In the genomic region with DNA sequence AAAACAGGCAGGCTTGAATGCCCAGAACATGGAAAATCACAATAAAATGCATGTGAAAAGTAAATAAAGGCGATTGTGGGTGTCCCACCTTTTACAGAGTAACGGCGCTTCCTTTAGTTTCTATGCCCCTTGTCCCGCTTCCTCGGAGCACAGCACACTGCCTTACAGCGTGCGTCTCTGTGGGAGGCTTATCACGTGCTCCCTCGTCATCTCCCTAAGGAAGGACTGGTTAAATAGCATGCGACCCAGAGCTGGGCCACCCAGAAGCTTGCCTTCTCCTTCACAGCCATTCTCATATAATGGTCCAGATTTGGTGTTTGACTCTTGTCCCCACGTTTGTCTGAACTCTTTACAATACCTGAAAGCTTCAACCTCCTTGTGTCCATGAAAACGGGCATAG, we compare ENCODE assay signal across 23 cellular contexts.
"Had no signal": no experiment of that assay in that cellular context is flagged by ENCODE, and none has a peak within 500 bp of the region (broad histone marks: within the 10 kb centered on the region; RNA-seq: fewer than 3 reads in every experiment).

No MANE protein-coding gene starts in this region.

- ATAC-seq: gastrocnemius medialis; heart right ventricle; left cardiac atrium; left lung; left ventricle myocardium superior; lower lobe of right lung; naive thymus-derived CD4-positive, alpha-beta T cell had no signal

- H3K27me3 ChIP-seq: dorsolateral prefrontal cortex, esophagus squamous epithelium, gastrocnemius medialis, heart right ventricle, left lung had no signal

- FAIRE-seq: endothelial cell of umbilical vein, islet of Langerhans, keratinocyte had no signal

- H3K4me1 Mint-ChIP-seq: memory B cell; naive thymus-derived CD4-positive, alpha-beta T cell had no signal

- H3K27ac Mint-ChIP-seq: memory B cell; naive thymus-derived CD4-positive, alpha-beta T cell had no signal

- H3K9me3 Mint-ChIP-seq: memory B cell had no signal

- H3K36me3 Mint-ChIP-seq: memory B cell; naive thymus-derived CD4-positive, alpha-beta T cell had no signal

- H3K4me3 ChIP-seq: coronary artery, dorsolateral prefrontal cortex, esophagus squamous epithelium, gastrocnemius medialis, heart right ventricle, left lung, lower lobe of right lung had no signal

- H3K4me3 Mint-ChIP-seq: memory B cell; naive thymus-derived CD4-positive, alpha-beta T cell had no signal

- H3K9me3 ChIP-seq: esophagus squamous epithelium, gastrocnemius medialis, heart right ventricle, left lung, lower lobe of right lung had no signal

- H3K36me3 ChIP-seq: esophagus squamous epithelium, gastrocnemius medialis, heart right ventricle, left lung, lower lobe of right lung had no signal

- H3K4me1 ChIP-seq: esophagus squamous epithelium, gastrocnemius medialis, left lung had no signal

- DNase-seq: dermis blood vessel endothelial cell; dorsolateral prefrontal cortex; effector CD4-positive, alpha-beta T cell; effector memory CD4-positive, alpha-beta T cell; esophagus squamous epithelium; foreskin fibroblast; foreskin melanocyte; gastrocnemius medialis; glutamatergic neuron; head of caudate nucleus; heart right ventricle; hippocampal formation; left cardiac atrium; left lung; left ventricle myocardium superior; lower lobe of right lung; midbrain; naive thymus-derived CD4-positive, alpha-beta T cell had no signal

- H3K27ac ChIP-seq: coronary artery, dorsolateral prefrontal cortex, esophagus squamous epithelium, gastrocnemius medialis, heart right ventricle, left lung, lower lobe of right lung had no signal
